27 cellular contexts compared by ENCODE assay signal in the genomic region with DNA sequence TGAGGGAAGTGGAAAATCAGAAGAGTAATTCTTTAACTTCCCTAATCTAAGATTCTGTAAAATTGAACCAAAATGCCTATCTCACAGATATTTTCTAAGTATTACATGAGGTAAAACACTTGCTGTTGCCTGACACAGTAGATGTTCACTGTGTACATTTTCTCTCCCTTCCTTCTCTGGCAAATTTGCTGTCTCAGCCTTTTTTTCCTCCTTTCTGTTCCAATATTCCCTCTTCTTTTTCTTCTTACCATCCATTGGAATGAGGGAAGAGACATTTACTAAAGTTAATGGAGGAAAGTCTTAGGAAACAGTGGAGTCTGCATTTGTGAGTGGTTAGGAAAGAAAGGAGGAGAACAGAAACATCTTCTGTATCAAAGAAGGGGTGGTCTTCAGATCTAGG.
"Had no signal": no experiment of that assay in that cellular context is flagged by ENCODE, and none has a peak within 500 bp of the region (broad histone marks: within the 10 kb centered on the region; RNA-seq: fewer than 3 reads in every experiment).

No MANE protein-coding gene starts in this region.

- H3K27ac Mint-ChIP-seq: immature natural killer cell; memory B cell; naive thymus-derived CD4-positive, alpha-beta T cell had no signal

- H3K4me2 ChIP-seq: hepatocyte had no signal

- H3K4me1 ChIP-seq: esophagus muscularis mucosa, foreskin keratinocyte, gastroesophageal sphincter had no signal

- H3K27me3 ChIP-seq: dorsolateral prefrontal cortex, esophagus muscularis mucosa, foreskin keratinocyte, gastroesophageal sphincter, heart left ventricle, hepatocyte had no signal

- ATAC-seq: foreskin keratinocyte; gastroesophageal sphincter; heart left ventricle; left colon; left lobe of liver; left ventricle myocardium superior; naive thymus-derived CD4-positive, alpha-beta T cell had no signal

- H3K4me3 ChIP-seq: coronary artery, dorsolateral prefrontal cortex, esophagus muscularis mucosa, gastroesophageal sphincter, heart left ventricle, hepatocyte, lung had no signal

- H3K27me3 Mint-ChIP-seq: memory B cell had no signal

- H3K36me3 Mint-ChIP-seq: immature natural killer cell; memory B cell; naive thymus-derived CD4-positive, alpha-beta T cell had no signal

- H3K27ac ChIP-seq: coronary artery, dorsolateral prefrontal cortex, esophagus muscularis mucosa, foreskin keratinocyte, gastroesophageal sphincter, heart left ventricle, hepatocyte had no signal

- H3K9me3 ChIP-seq: esophagus muscularis mucosa, gastroesophageal sphincter, heart left ventricle had no signal

- DNase-seq: dermis blood vessel endothelial cell; dorsolateral prefrontal cortex; effector CD4-positive, alpha-beta T cell; effector memory CD4-positive, alpha-beta T cell; foreskin keratinocyte; heart left ventricle; hypothalamus; immature natural killer cell; islet precursor cell; kidney; kidney glomerular epithelial cell; left colon; left ventricle myocardium superior; mammary epithelial cell; mesendoderm; midbrain; naive thymus-derived CD4-positive, alpha-beta T cell had no signal

- FAIRE-seq: colon, endothelial cell of umbilical vein, frontal cortex, kidney had no signal

- H2AFZ ChIP-seq: hepatocyte had no signal

- H3K4me3 Mint-ChIP-seq: immature natural killer cell; memory B cell; naive thymus-derived CD4-positive, alpha-beta T cell had no signal

- H3K79me2 ChIP-seq: hepatocyte had no signal

- H3K4me1 Mint-ChIP-seq: immature natural killer cell; memory B cell; naive thymus-derived CD4-positive, alpha-beta T cell had no signal
